In genomic region chr13:80276371-80277289, GRCh38 we compare ENCODE assay signal across 9 cellular contexts.
DNase-seq lines count a peak whose midpoint lies in the region; ATAC-seq lines count a peak whose summit lies in the region.
"Had no signal": no experiment of that assay in that cellular context is flagged by ENCODE, and none has a peak within 500 bp of the region (broad histone marks: within the 10 kb centered on the region; RNA-seq: fewer than 3 reads in every experiment).

No MANE protein-coding gene starts in this region.

- ATAC-seq in GM18873 (IDR thresholded peaks at IDR 0.05; ENCODE audit: low FRiP score, unreplicated experiment) (no peak), GM21515 (IDR thresholded peaks at IDR 0.05; ENCODE audit: unreplicated experiment) (no peak)

- DNase-seq in HuH-7.5 (ENCODE audit: low spot score) (peak; percentile 28), RPMI7951 (ENCODE audit: low read depth) (peak; percentile 72), head of caudate nucleus (peak in 26 of 42 donors; percentile 7 to 70 (median 30)), skeletal muscle cell (ENCODE audit: low read depth) (peak; percentile 4), HCEC 1CT (no peak), hepatic stellate cell (ENCODE audit: low spot score) (no peak)
- DNase-seq: activated gamma-delta T cell had no signal

- intact Hi-C loops in head of caudate nucleus (cut with DNase I): no loop called here

- no peak overlapping the region for H3K4me3 ChIP-seq in skeletal muscle cell (ENCODE audit: low read depth, low read length)

Comparison
In these comparisons a context has a peak if more than half of its experiments do, and no peak if none do; other contexts are left out.
1. DNase-seq: peak in HuH-7.5 (single experiment), RPMI7951 (single experiment), head of caudate nucleus (26 of 42) and skeletal muscle cell (single experiment); none in HCEC 1CT (single experiment) and hepatic stellate cell (single experiment).